In genomic region chr16:80526418-80527061, GRCh38 we compare ENCODE assay signal across 8 cellular contexts. TPM values are rescaled to one million over a fixed set of nuclear protein-coding genes. Genes with fewer than 3 reads are reported as not detected.
DNase-seq lines count a peak whose midpoint lies in the region; ATAC-seq and TF ChIP-seq lines count a peak whose summit lies in the region.

No MANE protein-coding gene starts in this region.

- H3K27me3 ChIP-seq in SU-DHL-6 (ENCODE audit: low read length) (no peaks in the 10 kb centered on the region), ascending aorta (no peaks in the 10 kb centered on the region)

- no peaks in the 10 kb centered on the region for H3F3A ChIP-seq in SU-DHL-6 (ENCODE audit: insufficient read depth)

- intact Hi-C loops in ascending aorta (cut with DNase I), result no loop called here

- ATAC-seq in GM18867 (IDR thresholded peaks at IDR 0.05; ENCODE audit: unreplicated experiment), result peak; percentile 85

- no peaks in the 10 kb centered on the region for H3K9me2 ChIP-seq in SU-DHL-6 (replicated peaks; ENCODE audit: insufficient read depth, low read length)

- H3K79me2 ChIP-seq in SU-DHL-6 (ENCODE audit: insufficient read depth, low read length), result no peaks in the 10 kb centered on the region

- no peak overlapping the region for H3K9ac ChIP-seq in SU-DHL-6 (ENCODE audit: low read length)

- DNase-seq in KG1 (lab: John Stamatoyannopoulos, UW) (peak; percentile 11), ascending aorta (ENCODE audit: low spot score in 2 of 2) (no peak), iPS-NIHi11 (ENCODE audit: low spot score) (peak; percentile 76), GOT3 (lab: John Stamatoyannopoulos, UW) (no peak)
- DNase-seq in stimulated activated CD4-positive, alpha-beta T cell treated with anti-CD3 and anti-CD28 coated beads, Interleukin-15, amount 100 ng/mL, for 24 hours, result peak; percentile 65

- TF ChIP-seq CTCF in C4-2B (conservative IDR thresholded peaks at IDR 0.05) (peak; percentile 82), SU-DHL-6 (IDR thresholded peaks at IDR 0.05; ENCODE audit: insufficient read depth, low read length, poor library complexity, severe bottlenecking) (peak; percentile 59), ascending aorta (IDR thresholded peaks at IDR 0.05) (peak; percentile 55 to 87 (median 75))

- H3K4me3 ChIP-seq in SU-DHL-6 (ENCODE audit: insufficient read depth, low read length, poor library complexity, severe bottlenecking), result no peak overlapping the region
- no peak overlapping the region for H3K4me3 ChIP-seq in ascending aorta

- H3K9me3 ChIP-seq in SU-DHL-6 (ENCODE audit: insufficient read depth, low read length) (no peaks in the 10 kb centered on the region), ascending aorta (no peaks in the 10 kb centered on the region)

- no peaks in the 10 kb centered on the region for H3K36me3 ChIP-seq in SU-DHL-6 (ENCODE audit: low read length)
- H3K36me3 ChIP-seq in ascending aorta, result no peaks in the 10 kb centered on the region

- H2AFZ ChIP-seq in SU-DHL-6 (ENCODE audit: low read depth, low read length, severe bottlenecking), result no peak overlapping the region

- no peaks in the 10 kb centered on the region for H3K4me1 ChIP-seq in ascending aorta

- H4K20me1 ChIP-seq in SU-DHL-6 (ENCODE audit: low read depth, low read length), result no peaks in the 10 kb centered on the region

- no peak overlapping the region for H3K27ac ChIP-seq in C4-2B
- H3K27ac ChIP-seq in SU-DHL-6 (ENCODE audit: low read depth, low read length), result no peak overlapping the region
- H3K27ac ChIP-seq in ascending aorta, result no peak overlapping the region

- no peak overlapping the region for H3K4me2 ChIP-seq in SU-DHL-6 (ENCODE audit: low read depth, low read length, poor library complexity, severe bottlenecking)

RNA-seq across cellular contexts. Expression of gene DYNLRB2, which starts 14.3 kb away (rescaled TPM):
- not detected for total RNA-seq in ascending aorta

Comparison
In these comparisons a context has a peak if more than half of its experiments do, and no peak if none do; other contexts are left out.
1. DNase-seq: peak in KG1 (single experiment), iPS-NIHi11 (single experiment) and stimulated activated CD4-positive, alpha-beta T cell treated with anti-CD3 and anti-CD28 coated beads, Interleukin-15, amount 100 ng/mL, for 24 hours (single experiment); none in ascending aorta (0 of 2) and GOT3 (single experiment).
2. Peak in every context shown above with its lines, with median percentiles within 50 percentile points of each other: CTCF ChIP-seq.